In genomic region chr5:119357309-119357708, GRCh38 we compare ENCODE assay signal across 1 cellular context.
TF ChIP-seq lines count a peak whose summit lies in the region.

No MANE protein-coding gene starts in this region.

TF ChIP-seq in WTC11, 78 proteins besides CTCF, POLR2A, EP300 and RAD21 (continued from another document):
- TF ChIP-seq ZNF425 (CRISPR knock-in tag; conservative IDR thresholded peaks at IDR 0.05), result no peak
- no peak for TF ChIP-seq ZBTB21 (CRISPR knock-in tag; IDR thresholded peaks at IDR 0.05; ENCODE audit: borderline replicate concordance)
- no peak for TF ChIP-seq TEAD4 (CRISPR knock-in tag; IDR thresholded peaks at IDR 0.05)
- no peak for TF ChIP-seq AFF4 (CRISPR knock-in tag; IDR thresholded peaks at IDR 0.05; ENCODE audit: borderline replicate concordance)
- no peak for TF ChIP-seq ZNF219 (CRISPR knock-in tag; IDR thresholded peaks at IDR 0.05; ENCODE audit: borderline replicate concordance)
- TF ChIP-seq NR1H2 (CRISPR knock-in tag; IDR thresholded peaks at IDR 0.05), result no peak
- TF ChIP-seq AR (CRISPR knock-in tag; IDR thresholded peaks at IDR 0.05), result no peak
